ENCODE assay signal across 1 cellular context in genomic region chr12:47189753-47190152, GRCh38.
TF ChIP-seq lines count a peak whose summit lies in the region.

No MANE protein-coding gene starts in this region.

TF ChIP-seq in GM23338, 12 proteins besides CTCF, POLR2A, EP300 and RAD21 (continued from another document):
- TF ChIP-seq, protein P1, sequence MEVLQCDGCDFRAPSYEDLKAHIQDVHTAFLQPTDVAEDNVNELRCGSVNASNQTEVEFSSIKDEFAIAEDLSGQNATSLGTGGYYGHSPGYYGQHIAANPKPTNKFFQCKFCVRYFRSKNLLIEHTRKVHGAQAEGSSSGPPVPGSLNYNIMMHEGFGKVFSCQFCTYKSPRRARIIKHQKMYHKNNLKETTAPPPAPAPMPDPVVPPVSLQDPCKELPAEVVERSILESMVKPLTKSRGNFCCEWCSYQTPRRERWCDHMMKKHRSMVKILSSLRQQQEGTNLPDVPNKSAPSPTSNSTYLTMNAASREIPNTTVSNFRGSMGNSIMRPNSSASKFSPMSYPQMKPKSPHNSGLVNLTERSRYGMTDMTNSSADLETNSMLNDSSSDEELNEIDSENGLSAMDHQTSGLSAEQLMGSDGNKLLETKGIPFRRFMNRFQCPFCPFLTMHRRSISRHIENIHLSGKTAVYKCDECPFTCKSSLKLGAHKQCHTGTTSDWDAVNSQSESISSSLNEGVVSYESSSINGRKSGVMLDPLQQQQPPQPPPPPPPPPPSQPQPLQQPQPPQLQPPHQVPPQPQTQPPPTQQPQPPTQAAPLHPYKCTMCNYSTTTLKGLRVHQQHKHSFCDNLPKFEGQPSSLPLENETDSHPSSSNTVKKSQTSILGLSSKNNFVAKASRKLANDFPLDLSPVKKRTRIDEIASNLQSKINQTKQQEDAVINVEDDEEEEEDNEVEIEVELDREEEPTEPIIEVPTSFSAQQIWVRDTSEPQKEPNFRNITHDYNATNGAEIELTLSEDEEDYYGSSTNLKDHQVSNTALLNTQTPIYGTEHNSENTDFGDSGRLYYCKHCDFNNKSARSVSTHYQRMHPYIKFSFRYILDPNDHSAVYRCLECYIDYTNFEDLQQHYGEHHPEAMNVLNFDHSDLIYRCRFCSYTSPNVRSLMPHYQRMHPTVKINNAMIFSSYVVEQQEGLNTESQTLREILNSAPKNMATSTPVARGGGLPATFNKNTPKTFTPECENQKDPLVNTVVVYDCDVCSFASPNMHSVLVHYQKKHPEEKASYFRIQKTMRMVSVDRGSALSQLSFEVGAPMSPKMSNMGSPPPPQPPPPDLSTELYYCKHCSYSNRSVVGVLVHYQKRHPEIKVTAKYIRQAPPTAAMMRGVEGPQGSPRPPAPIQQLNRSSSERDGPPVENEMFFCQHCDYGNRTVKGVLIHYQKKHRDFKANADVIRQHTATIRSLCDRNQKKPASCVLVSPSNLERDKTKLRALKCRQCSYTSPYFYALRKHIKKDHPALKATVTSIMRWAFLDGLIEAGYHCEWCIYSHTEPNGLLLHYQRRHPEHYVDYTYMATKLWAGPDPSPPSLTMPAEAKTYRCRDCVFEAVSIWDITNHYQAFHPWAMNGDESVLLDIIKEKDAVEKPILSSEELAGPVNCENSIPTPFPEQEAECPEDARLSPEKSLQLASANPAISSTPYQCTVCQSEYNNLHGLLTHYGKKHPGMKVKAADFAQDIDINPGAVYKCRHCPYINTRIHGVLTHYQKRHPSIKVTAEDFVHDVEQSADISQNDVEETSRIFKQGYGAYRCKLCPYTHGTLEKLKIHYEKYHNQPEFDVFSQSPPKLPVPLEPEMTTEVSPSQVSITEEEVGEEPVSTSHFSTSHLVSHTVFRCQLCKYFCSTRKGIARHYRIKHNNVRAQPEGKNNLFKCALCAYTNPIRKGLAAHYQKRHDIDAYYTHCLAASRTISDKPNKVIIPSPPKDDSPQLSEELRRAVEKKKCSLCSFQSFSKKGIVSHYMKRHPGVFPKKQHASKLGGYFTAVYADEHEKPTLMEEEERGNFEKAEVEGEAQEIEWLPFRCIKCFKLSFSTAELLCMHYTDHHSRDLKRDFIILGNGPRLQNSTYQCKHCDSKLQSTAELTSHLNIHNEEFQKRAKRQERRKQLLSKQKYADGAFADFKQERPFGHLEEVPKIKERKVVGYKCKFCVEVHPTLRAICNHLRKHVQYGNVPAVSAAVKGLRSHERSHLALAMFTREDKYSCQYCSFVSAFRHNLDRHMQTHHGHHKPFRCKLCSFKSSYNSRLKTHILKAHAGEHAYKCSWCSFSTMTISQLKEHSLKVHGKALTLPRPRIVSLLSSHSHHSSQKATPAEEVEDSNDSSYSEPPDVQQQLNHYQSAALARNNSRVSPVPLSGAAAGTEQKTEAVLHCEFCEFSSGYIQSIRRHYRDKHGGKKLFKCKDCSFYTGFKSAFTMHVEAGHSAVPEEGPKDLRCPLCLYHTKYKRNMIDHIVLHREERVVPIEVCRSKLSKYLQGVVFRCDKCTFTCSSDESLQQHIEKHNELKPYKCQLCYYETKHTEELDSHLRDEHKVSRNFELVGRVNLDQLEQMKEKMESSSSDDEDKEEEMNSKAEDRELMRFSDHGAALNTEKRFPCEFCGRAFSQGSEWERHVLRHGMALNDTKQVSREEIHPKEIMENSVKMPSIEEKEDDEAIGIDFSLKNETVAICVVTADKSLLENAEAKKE (CRISPR knock-in tag; IDR thresholded peaks at IDR 0.05), result no peak
- TF ChIP-seq ZNF114 (CRISPR knock-in tag; IDR thresholded peaks at IDR 0.05) (no peak), EZH2 (IDR thresholded peaks at IDR 0.05; ENCODE audit: low read depth, unreplicated experiment) (no peak), CREB1 (CRISPR knock-in tag; IDR thresholded peaks at IDR 0.05; ENCODE audit: low read depth) (no peak), STAT1 (IDR thresholded peaks at IDR 0.05; ENCODE audit: unreplicated experiment) (no peak)
- TF ChIP-seq, protein P2, sequence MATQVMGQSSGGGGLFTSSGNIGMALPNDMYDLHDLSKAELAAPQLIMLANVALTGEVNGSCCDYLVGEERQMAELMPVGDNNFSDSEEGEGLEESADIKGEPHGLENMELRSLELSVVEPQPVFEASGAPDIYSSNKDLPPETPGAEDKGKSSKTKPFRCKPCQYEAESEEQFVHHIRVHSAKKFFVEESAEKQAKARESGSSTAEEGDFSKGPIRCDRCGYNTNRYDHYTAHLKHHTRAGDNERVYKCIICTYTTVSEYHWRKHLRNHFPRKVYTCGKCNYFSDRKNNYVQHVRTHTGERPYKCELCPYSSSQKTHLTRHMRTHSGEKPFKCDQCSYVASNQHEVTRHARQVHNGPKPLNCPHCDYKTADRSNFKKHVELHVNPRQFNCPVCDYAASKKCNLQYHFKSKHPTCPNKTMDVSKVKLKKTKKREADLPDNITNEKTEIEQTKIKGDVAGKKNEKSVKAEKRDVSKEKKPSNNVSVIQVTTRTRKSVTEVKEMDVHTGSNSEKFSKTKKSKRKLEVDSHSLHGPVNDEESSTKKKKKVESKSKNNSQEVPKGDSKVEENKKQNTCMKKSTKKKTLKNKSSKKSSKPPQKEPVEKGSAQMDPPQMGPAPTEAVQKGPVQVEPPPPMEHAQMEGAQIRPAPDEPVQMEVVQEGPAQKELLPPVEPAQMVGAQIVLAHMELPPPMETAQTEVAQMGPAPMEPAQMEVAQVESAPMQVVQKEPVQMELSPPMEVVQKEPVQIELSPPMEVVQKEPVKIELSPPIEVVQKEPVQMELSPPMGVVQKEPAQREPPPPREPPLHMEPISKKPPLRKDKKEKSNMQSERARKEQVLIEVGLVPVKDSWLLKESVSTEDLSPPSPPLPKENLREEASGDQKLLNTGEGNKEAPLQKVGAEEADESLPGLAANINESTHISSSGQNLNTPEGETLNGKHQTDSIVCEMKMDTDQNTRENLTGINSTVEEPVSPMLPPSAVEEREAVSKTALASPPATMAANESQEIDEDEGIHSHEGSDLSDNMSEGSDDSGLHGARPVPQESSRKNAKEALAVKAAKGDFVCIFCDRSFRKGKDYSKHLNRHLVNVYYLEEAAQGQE (IDR thresholded peaks at IDR 0.05; ENCODE audit: unreplicated experiment), result no peak
TF ChIP-seq in GM23338: peak in this region for 0.
